In the genomic region with DNA sequence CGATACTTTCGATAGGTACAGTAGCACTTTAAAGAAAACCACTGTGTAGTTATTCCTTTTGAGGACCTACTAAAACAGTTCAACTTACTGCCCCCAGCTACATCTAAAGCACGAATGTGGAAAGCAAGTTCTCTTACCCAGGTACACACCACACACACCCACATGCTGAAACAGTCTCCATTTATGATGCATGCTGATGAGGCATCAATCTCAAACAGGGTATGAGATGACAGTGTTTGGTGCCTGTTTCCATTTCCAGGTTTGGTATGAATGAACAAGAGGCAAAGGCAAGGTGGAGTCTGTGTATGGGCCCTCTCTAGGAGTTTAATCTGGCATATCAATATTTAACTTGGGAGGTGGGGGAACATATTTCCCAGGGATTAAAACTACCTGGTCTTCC, we compare ENCODE assay signal across 23 cellular contexts.
"Had no signal": no experiment of that assay in that cellular context is flagged by ENCODE, and none has a peak within 500 bp of the region (broad histone marks: within the 10 kb centered on the region; RNA-seq: fewer than 3 reads in every experiment).

No MANE protein-coding gene starts in this region.

- H3K27ac Mint-ChIP-seq: activated CD8-positive, alpha-beta T cell treated with anti-CD3 and anti-CD28 coated beads, Interleukin-2, amount 10 ng/mL, durations not matched to agents 7 days and 5 days; activated naive CD4-positive, alpha-beta T cell treated with anti-CD3 and anti-CD28 coated beads, Interleukin-2, amount 50 U/mL, for 24 hours had no signal

- ATAC-seq: activated CD8-positive, alpha-beta T cell treated with anti-CD3 and anti-CD28 coated beads, Interleukin-2, amount 10 ng/mL, durations not matched to agents 7 days and 5 days; Panc1 had no signal

- H3K27me3 Mint-ChIP-seq: activated naive CD4-positive, alpha-beta T cell treated with anti-CD3 and anti-CD28 coated beads, Interleukin-2, amount 50 U/mL, for 24 hours had no signal

- DNase-seq: activated CD4-positive, alpha-beta T cell treated with anti-CD3 and anti-CD28 coated beads for 1 hour; activated CD4-positive, CD25-positive, alpha-beta regulatory T cell; activated CD8-positive, alpha-beta T cell treated with anti-CD3 and anti-CD28 coated beads, Interleukin-2, amount 10 ng/mL, durations not matched to agents 7 days and 5 days; activated effector memory CD4-positive, alpha-beta T cell treated with anti-CD3 and anti-CD28 coated beads, Interleukin-2, amount 50 U/mL, for 16 hours; activated naive CD4-positive, alpha-beta T cell; amniotic stem cell; aorta; brain microvascular endothelial cell; central memory CD4-positive, alpha-beta T cell; MM.1S; MV-4-11; NCI-H1092; NCI-H1436 treated with DMSO at 0.1 percent for 48 hours; NCI-H1694 treated with DMSO at 0.1 percent for 48 hours; NCI-H2029; NCI-H345; NCI-H524 treated with DMSO at 0.1 percent for 48 hours; SHP77; SJCRH30; T1000; WERI-Rb-1 had no signal

- H3K9me3 Mint-ChIP-seq: activated naive CD4-positive, alpha-beta T cell treated with anti-CD3 and anti-CD28 coated beads, Interleukin-2, amount 50 U/mL, for 24 hours had no signal

- H3K4me3 Mint-ChIP-seq: activated CD8-positive, alpha-beta T cell treated with anti-CD3 and anti-CD28 coated beads, Interleukin-2, amount 10 ng/mL, durations not matched to agents 7 days and 5 days; activated naive CD4-positive, alpha-beta T cell treated with anti-CD3 and anti-CD28 coated beads, Interleukin-2, amount 50 U/mL, for 24 hours had no signal
